Comparison of ENCODE assay signal across 9 cellular contexts in the genomic region with DNA sequence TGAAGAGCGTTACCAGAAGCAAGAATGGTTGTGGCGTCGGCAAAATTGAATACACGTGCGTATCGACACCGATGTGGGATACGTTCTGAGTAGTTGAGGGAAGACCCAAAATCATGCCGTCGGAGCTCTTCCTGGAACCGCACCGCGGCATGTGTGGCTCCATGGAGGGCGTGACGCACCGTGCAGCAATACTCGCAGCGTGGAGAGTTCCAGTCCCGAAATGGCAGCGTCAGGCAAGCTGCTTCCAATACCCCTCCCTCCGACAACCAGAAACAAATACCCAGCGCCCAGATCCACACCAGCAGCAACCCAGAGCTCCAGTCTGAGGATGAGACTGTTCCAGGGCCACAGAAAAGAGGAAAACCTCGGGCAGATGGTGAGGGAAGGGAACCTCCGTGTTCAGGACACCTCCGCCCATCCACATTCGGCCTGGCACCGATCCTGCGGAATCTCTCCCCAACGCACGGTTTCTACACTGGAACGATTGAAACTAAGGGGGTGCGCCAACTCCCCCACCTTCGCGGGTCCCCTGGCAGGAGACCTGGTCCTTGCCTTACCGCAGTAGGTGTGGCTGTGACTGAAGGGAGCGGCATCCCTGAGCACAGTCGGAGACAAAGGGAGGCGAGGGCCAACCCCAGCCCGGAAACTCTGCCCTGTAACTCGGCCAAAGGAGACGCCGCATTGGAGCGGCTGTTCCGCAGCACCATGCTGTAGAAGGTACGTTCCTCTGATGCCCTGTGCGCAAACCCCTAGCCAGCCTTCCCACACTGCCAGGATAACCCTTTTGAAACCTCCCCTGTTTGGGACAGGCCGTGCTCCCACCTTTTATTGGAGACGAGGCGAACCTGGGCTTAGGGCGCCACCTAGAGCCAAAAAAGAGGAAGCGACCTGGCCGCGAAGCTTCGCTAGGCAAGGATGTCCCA. TPM values are rescaled to one million over a fixed set of nuclear protein-coding genes. Genes with fewer than 3 reads are reported as not detected.
DNase-seq lines count a peak whose midpoint lies in the region; ATAC-seq and TF ChIP-seq lines count a peak whose summit lies in the region.
"Had no signal": no experiment of that assay in that cellular context is flagged by ENCODE, and none has a peak within 500 bp of the region (broad histone marks: within the 10 kb centered on the region; RNA-seq: fewer than 3 reads in every experiment).

No MANE protein-coding gene starts in this region.

- H2BK20ac ChIP-seq in IMR-90 (ENCODE audit: low read depth, low read length), result no peak overlapping the region

- peak overlapping the region; percentile 26; the same call in 1 of the 2 replicates for H3K9ac ChIP-seq in IMR-90 (ENCODE audit: low read depth, low read length)

- H3K18ac ChIP-seq in IMR-90 (ENCODE audit: low read depth, low read length), result peak overlapping the region; percentile 0; the same call in 1 of the 2 replicates

- CTCF ChIA-PET in IMR-90 (lab: Yijun Ruan, JAX), result interaction anchor here (0.6 to 3.0 kb wide), 15 partner anchors 10 to 572 kb away, joined by 3 to 23 read pairs (median 3); no protein-coding TSS in a partner anchor

- peak overlapping the region; percentile 32; the same call in 1 of the 2 replicates for H4K5ac ChIP-seq in IMR-90 (ENCODE audit: low read depth, low read length)

- intact Hi-C loops in IMR-90 (cut with micrococcal nuclease) (loop anchor here (1.0 to 10.0 kb wide), 6 partner anchors 181 to 575 kb away; no protein-coding TSS in a partner anchor), right lobe of liver (cut with DNase I) (loop anchor here in 1 of 2 donors (10.0 kb wide), 2 partner anchors 187 to 483 kb away; no protein-coding TSS in a partner anchor)

- H4K20me1 ChIP-seq in IMR-90 (ENCODE audit: insufficient read depth, low read length), result no peaks in the 10 kb centered on the region

- H3K9me1 ChIP-seq in IMR-90 (ENCODE audit: insufficient read depth, low read length), result no peaks in the 10 kb centered on the region

- no peaks in the 10 kb centered on the region for H3K4me1 ChIP-seq in IMR-90 (ENCODE audit: control insufficient read depth, insufficient read depth, low read length)
- H3K4me1 ChIP-seq in right lobe of liver, result peaks cover 0 to 5% (median 0%) of the 10 kb centered on the region in 4 donors

- H3K27me3 ChIP-seq in IMR-90 (ENCODE audit: control insufficient read depth, insufficient read depth, low read length) (peaks cover 2% of the 10 kb centered on the region; the same call in 1 of the 2 replicates), right lobe of liver (no peaks in the 10 kb centered on the region)

- H3K27ac ChIP-seq in IMR-90 (ENCODE audit: insufficient read depth, low read length) (no peak overlapping the region), right lobe of liver (no peak overlapping the region)
- H3K27ac ChIP-seq: epithelial cell of prostate had no signal

- H2BK5ac ChIP-seq in IMR-90 (ENCODE audit: low read depth, low read length, poor library complexity, severe bottlenecking), result no peak overlapping the region

- no peaks in the 10 kb centered on the region for H3K79me1 ChIP-seq in IMR-90 (ENCODE audit: low read depth in 1 of 2, low read length in 2 of 2)

- H2BK15ac ChIP-seq in IMR-90 (ENCODE audit: low read depth, low read length), result peak overlapping the region; percentile 7; the same call in 1 of the 3 replicates

- peak overlapping the region; percentile 47 for H2BK120ac ChIP-seq in IMR-90 (ENCODE audit: low read depth, low read length)

- no TSS peak for BruUV-seq in IMR-90 (replicated peaks; lab: Mats Ljungman, UMichigan)

- DNase-seq in DMS79 treated with DMSO at 0.1 percent for 48 hours (lab: John Stamatoyannopoulos, UW) (peak; percentile 24), DMS79 (lab: John Stamatoyannopoulos, UW) (no peak), IMR-90 (peak; percentile 55), dermis blood vessel endothelial cell (peak; percentile 80), right lobe of liver (peak; percentile 54 to 57 (median 54))
- peak; percentile 25 for DNase-seq in activated CD4-positive, alpha-beta T cell treated with anti-CD3 and anti-CD28 coated beads for 1 hour
- peak in 2 of 3 donors; percentile 21 to 26 for DNase-seq in stimulated activated CD4-positive, alpha-beta T cell treated with anti-CD3 and anti-CD28 coated beads, TNF-alpha, amount 100 ng/mL, for 1 hour (ENCODE audit: low read depth in 3 of 3, low spot score in 1 of 3)

- dilution Hi-C loops in IMR-90 (cut with HindIII; ENCODE audit: low sequenced_read_pairs, unreplicated experiment), result no loop called here

- peak; percentile 89 for TF ChIP-seq RAD21 in IMR-90 (IDR thresholded peaks at IDR 0.05; ENCODE audit: low read length)

- H3K9me3 ChIP-seq in IMR-90 (ENCODE audit: control insufficient read depth, insufficient read depth, low read length) (no peaks in the 10 kb centered on the region), right lobe of liver (no peaks in the 10 kb centered on the region)

- H3K4me2 ChIP-seq in IMR-90 (ENCODE audit: low read depth, low read length), result peak overlapping the region; percentile 93

- TF ChIP-seq POLR2A in IMR-90 (IDR thresholded peaks at IDR 0.05; ENCODE audit: low read depth, low read length), result no peak
- no peak for TF ChIP-seq POLR2A in right lobe of liver (IDR thresholded peaks at IDR 0.05)

- ATAC-seq in IMR-90 (ENCODE audit: low read depth) (peak; percentile 80), right lobe of liver (peak; percentile 77 to 88 (median 86)), GM18520 (IDR thresholded peaks at IDR 0.05; ENCODE audit: unreplicated experiment) (no peak)

- 37% methylated on average over 20 of the region's 54 CpGs; no CpG with 5 or more reads in 1 of the 2 experiments for WGBS in IMR-90 (ENCODE audit: extremely low coverage in 2 of 2, insufficient read length in 1 of 2), 2 experiments
- WGBS in right lobe of liver (ENCODE audit: insufficient coverage, low coverage, low lambda C conversion rate, missing lambda C conversion rate), result 11% methylated on average over 38 of the region's 54 CpGs

- H3K36me3 ChIP-seq in IMR-90 (ENCODE audit: control insufficient read depth, insufficient read depth, low read length) (no peaks in the 10 kb centered on the region), right lobe of liver (no peaks in the 10 kb centered on the region)

- in situ Hi-C loops in IMR-90 (cut with MboI; ENCODE audit: low sequenced_read_pairs), result loop anchor here (5.0 to 25.0 kb wide), 2 partner anchors 565 to 820 kb away; no protein-coding TSS in a partner anchor

- peak overlapping the region; percentile 53 for H3K14ac ChIP-seq in IMR-90 (replicated peaks; ENCODE audit: low read depth, low read length)

- peak overlapping the region in 1 of 2 experiments; percentile 66; a peak in 1 of 4 replicates for H4K8ac ChIP-seq in IMR-90 (ENCODE audit: low read depth in 2 of 2, low read length in 2 of 2)

- H3K23ac ChIP-seq in IMR-90 (ENCODE audit: low read depth, low read length), result peak overlapping the region; percentile 60; the same call in 1 of the 2 replicates

- H2AK9ac ChIP-seq in IMR-90 (replicated peaks; ENCODE audit: low read depth, low read length, poor library complexity), result peak overlapping the region; percentile 93

- TF ChIP-seq CTCF in IMR-90 (conservative IDR thresholded peaks at IDR 0.05; ENCODE audit: low read depth, low read length) (peak; percentile 93), right lobe of liver (IDR thresholded peaks at IDR 0.05) (peak; percentile 75 to 87 (median 80))

- H2AFZ ChIP-seq in IMR-90 (replicated peaks; ENCODE audit: low read length, poor library complexity), result peak overlapping the region; percentile 96

- H3K4me3 ChIP-seq in IMR-90 (ENCODE audit: insufficient read depth, low read depth, low read length), result peak overlapping the region; percentile 51
- peak overlapping the region; percentile 37 to 49 (median 40) for H3K4me3 ChIP-seq in right lobe of liver

- H3K4ac ChIP-seq in IMR-90 (ENCODE audit: low read depth, low read length), result peak overlapping the region; percentile 71

- H2AK5ac ChIP-seq in IMR-90 (ENCODE audit: low read depth, low read length), result no peak overlapping the region

- no peak overlapping the region for H3K56ac ChIP-seq in IMR-90 (ENCODE audit: extremely low read depth, insufficient read depth, low read length)

- POLR2A ChIA-PET in IMR-90 (lab: Charles Lee; ENCODE audit: unreplicated experiment), result no interaction called here

- peak overlapping the region; percentile 76; the same call in 1 of the 2 replicates for H4K91ac ChIP-seq in IMR-90 (ENCODE audit: insufficient read depth, low read depth, low read length)

TF ChIP-seq in IMR-90, 13 proteins besides CTCF, POLR2A, EP300 and RAD21:
- TF ChIP-seq, protein P1, sequence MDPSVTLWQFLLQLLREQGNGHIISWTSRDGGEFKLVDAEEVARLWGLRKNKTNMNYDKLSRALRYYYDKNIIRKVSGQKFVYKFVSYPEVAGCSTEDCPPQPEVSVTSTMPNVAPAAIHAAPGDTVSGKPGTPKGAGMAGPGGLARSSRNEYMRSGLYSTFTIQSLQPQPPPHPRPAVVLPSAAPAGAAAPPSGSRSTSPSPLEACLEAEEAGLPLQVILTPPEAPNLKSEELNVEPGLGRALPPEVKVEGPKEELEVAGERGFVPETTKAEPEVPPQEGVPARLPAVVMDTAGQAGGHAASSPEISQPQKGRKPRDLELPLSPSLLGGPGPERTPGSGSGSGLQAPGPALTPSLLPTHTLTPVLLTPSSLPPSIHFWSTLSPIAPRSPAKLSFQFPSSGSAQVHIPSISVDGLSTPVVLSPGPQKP (IDR thresholded peaks at IDR 0.05; ENCODE audit: borderline replicate concordance, low read depth, low read length), result no peak
- TF ChIP-seq USF2 (IDR thresholded peaks at IDR 0.05; ENCODE audit: low read depth, low read length), result no peak
- peak; percentile 72 for TF ChIP-seq SMC3 (IDR thresholded peaks at IDR 0.05; ENCODE audit: low read depth, low read length)
- no peak for TF ChIP-seq MAZ (IDR thresholded peaks at IDR 0.05; ENCODE audit: borderline replicate concordance, low read depth, low read length)
TF ChIP-seq in IMR-90: peak in this region for 1.

RNA-seq across cellular contexts. Expression of gene DBX1, which starts 28.3 kb away (rescaled TPM):
- total RNA-seq in IMR-90 (2012; rRNA removed) (not detected in 2 replicates), dermis blood vessel endothelial cell (not detected in 2 replicates), right lobe of liver (not detected)
- not detected in 2 replicates for polyA plus RNA-seq in IMR-90 (2012; rRNA removed)
- not detected in 2 replicates for polyA plus RNA-seq in IMR-90 (2012; cell fraction: cytosol; rRNA removed)
- polyA plus RNA-seq in IMR-90 (2012; cell fraction: nucleus; rRNA removed; ENCODE audit: low replicate concordance), result not detected in 2 replicates
